In the genomic region with DNA sequence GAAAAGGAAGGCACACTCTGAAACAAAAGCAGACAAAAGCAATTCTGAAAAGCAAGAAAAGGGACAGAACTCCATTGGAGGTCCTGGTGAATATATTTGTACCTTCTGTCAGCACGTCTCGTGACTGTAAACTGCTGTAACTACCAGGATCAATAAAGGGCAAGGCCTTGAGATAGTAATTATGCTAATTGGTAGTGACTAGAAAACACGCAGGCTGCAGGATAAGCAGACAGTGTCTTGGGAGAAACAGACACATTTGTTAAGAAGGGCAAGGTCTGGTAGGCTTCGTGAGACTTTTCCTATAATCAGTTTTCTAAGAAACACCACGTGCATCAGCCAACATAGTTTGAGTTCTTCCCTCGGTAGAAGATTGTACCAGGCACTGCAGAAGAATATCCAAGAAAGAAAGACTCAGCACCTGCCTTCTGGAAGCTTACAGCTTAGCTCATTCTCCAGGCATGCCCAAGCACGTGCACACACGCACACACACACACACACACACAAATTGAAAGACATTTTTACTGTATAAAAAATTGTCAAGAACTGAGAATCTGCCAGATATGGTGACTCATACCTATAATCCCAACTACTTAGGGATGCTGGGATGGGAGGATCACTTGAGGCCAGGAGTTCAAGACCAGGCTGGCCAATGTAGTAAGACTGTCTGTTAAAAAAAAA, we compare ENCODE assay signal across 17 cellular contexts.
A peak's percentile ranks its signal among the peaks of the same experiment; 100 is the strongest.
DNase-seq lines count a peak whose midpoint lies in the region; ATAC-seq and TF ChIP-seq lines count a peak whose summit lies in the region.
"Had no signal": no experiment of that assay in that cellular context is flagged by ENCODE, and none has a peak within 500 bp of the region (broad histone marks: within the 10 kb centered on the region; RNA-seq: fewer than 3 reads in every experiment).

No MANE protein-coding gene starts in this region.

- TF ChIP-seq CTCF in fibroblast of mammary gland (conservative IDR thresholded peaks at IDR 0.05; ENCODE audit: control insufficient read depth, insufficient read depth, low read depth, low read length), result no peak
- no peak for TF ChIP-seq CTCF in retinal pigment epithelial cell (conservative IDR thresholded peaks at IDR 0.05; ENCODE audit: low read depth, low read length)

- ATAC-seq in stimulated activated naive CD8-positive, alpha-beta T cell treated with anti-CD3 and anti-CD28 coated beads, Interleukin-15, Interleukin-2, amounts not matched to agents 100 U/mL and 50 U/mL, for 24 hours, result no peak
- ATAC-seq: T-helper 17 cell, upper lobe of right lung had no signal

- H3K4me3 ChIP-seq in fibroblast of mammary gland (ENCODE audit: control insufficient read depth, low read depth, low read length) (no peak overlapping the region), retinal pigment epithelial cell (ENCODE audit: low read length) (no peak overlapping the region)
- H3K4me3 ChIP-seq: cardiac muscle cell, HAP-1, upper lobe of right lung had no signal

- peak; percentile 33 for DNase-seq in DMS 273 (lab: John Stamatoyannopoulos, UW; ENCODE audit: unreplicated experiment)
- no peak for DNase-seq in DMS 273 treated with DMSO at 0.1 percent for 48 hours (lab: John Stamatoyannopoulos, UW)
- peak; percentile 79 for DNase-seq in NCI-H82 (lab: John Stamatoyannopoulos, UW)
- peak; percentile 38 for DNase-seq in fibroblast of mammary gland (ENCODE audit: low read depth)
- peak; percentile 17 for DNase-seq in retinal pigment epithelial cell (ENCODE audit: low read depth)
- DNase-seq in stimulated activated naive CD8-positive, alpha-beta T cell treated with anti-CD3 and anti-CD28 coated beads, Interleukin-15, Interleukin-2, amounts not matched to agents 100 U/mL and 50 U/mL, for 24 hours, result no peak
- DNase-seq in activated CD4-positive, CD25-positive, alpha-beta regulatory T cell treated with anti-CD3 and anti-CD28 coated beads, Interleukin-2, amount 50 U/mL, for 72 hours, result no peak
- DNase-seq in SW480 (ENCODE audit: low spot score), result no peak
- DNase-seq: activated CD8-positive, alpha-beta memory T cell treated with anti-CD3 and anti-CD28 coated beads, Interleukin-2, amount 50 U/mL, for 4 hours; COR-L47; erythroblast; immature natural killer cell; nucleus accumbens; T-helper 17 cell; upper lobe of right lung had no signal

Comparison
In these comparisons a context has a peak if more than half of its experiments do, and no peak if none do; other contexts are left out.
1. DNase-seq: peak in DMS 273 (single experiment), NCI-H82 (single experiment), fibroblast of mammary gland (single experiment) and retinal pigment epithelial cell (single experiment); none in DMS 273 treated with DMSO at 0.1 percent for 48 hours (single experiment), stimulated activated naive CD8-positive, alpha-beta T cell treated with anti-CD3 and anti-CD28 coated beads, Interleukin-15, Interleukin-2, amounts not matched to agents 100 U/mL and 50 U/mL, for 24 hours (single experiment), activated CD4-positive, CD25-positive, alpha-beta regulatory T cell treated with anti-CD3 and anti-CD28 coated beads, Interleukin-2, amount 50 U/mL, for 72 hours (single experiment) and SW480 (single experiment).